ENCODE assay signal across 8 cellular contexts in the genomic region with DNA sequence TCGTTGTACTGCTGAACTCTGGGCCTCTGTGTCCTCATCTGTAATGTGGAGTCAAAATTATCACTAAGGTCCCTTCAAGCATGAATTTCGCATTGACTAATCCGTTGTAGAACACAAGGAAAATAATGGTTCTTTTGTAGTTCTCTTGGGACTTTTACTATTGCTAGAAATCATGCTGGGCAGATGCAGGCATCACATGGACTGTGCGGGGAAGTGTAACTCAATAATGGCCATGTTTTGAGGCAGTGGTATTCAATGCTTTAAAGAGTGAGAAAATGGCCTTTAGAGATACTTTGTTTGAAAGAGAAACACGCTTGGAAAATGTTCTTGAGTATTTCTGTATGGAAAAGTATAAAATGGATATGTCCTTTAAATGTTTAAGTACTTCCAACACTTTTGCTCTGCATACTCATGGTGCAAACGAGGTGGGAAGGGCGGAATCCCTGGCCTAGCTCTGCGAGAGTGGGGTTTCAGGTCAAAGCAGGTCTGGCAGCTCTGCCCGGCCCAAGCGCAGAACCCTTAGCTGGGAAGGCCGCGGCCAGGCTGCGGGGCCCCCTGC.
DNase-seq lines count a peak whose midpoint lies in the region; ATAC-seq and TF ChIP-seq lines count a peak whose summit lies in the region.

No MANE protein-coding gene starts in this region.

- CTCF ChIA-PET in A673 (lab: Charles Lee): no interaction called here

- H3K56ac ChIP-seq in mesendoderm (ENCODE audit: low read length): peak overlapping the region; percentile 85

- TF ChIP-seq CTCF in A673 (conservative IDR thresholded peaks at IDR 0.05; ENCODE audit: low read depth, low read length): no peak
- TF ChIP-seq CTCF in body of pancreas (IDR thresholded peaks at IDR 0.05): no peak

- no peak overlapping the region for H2BK5ac ChIP-seq in mesendoderm (ENCODE audit: low read length)

- 29 to 30% methylated on average over 13 of the region's 13 CpGs for WGBS in body of pancreas, 2 donors
- no CpG with 5 or more reads among the region's 13 CpGs for WGBS in mesendoderm (ENCODE audit: extremely low coverage, insufficient coverage, low lambda C conversion rate)
- WGBS in urinary bladder: 43% methylated on average over 13 of the region's 13 CpGs

- peak in 1 of 3 donors; percentile 1 for TF ChIP-seq POLR2A in body of pancreas (IDR thresholded peaks at IDR 0.05)

- H2BK120ac ChIP-seq in mesendoderm (ENCODE audit: low read depth, low read length): no peak overlapping the region

- ATAC-seq in GM19463 (IDR thresholded peaks at IDR 0.05; ENCODE audit: unreplicated experiment) (peak; percentile 20), body of pancreas (no peak), GM21360 (IDR thresholded peaks at IDR 0.05; ENCODE audit: unreplicated experiment) (no peak)

- H3K27me3 ChIP-seq in A673 (replicated peaks; ENCODE audit: insufficient read depth, low read depth, low read length, poor library complexity) (no peaks in the 10 kb centered on the region), body of pancreas (no peaks in the 10 kb centered on the region), mesendoderm (ENCODE audit: insufficient read depth, low read length, poor library complexity) (peaks cover 2% of the 10 kb centered on the region)

- POLR2A ChIA-PET in A673 (lab: Charles Lee; ENCODE audit: low non-redundant PET): interaction anchor here (0.6 kb wide), 1 partner anchor 8 kb away, joined by 3 read pairs; no protein-coding TSS in a partner anchor

- intact Hi-C loops in A673 (cut with micrococcal nuclease; ENCODE audit: unreplicated experiment): no loop called here
- intact Hi-C loops in body of pancreas (cut with DNase I): no loop called here

- H3K36me3 ChIP-seq in A673 (ENCODE audit: insufficient read depth, low read length, poor library complexity, severe bottlenecking): no peaks in the 10 kb centered on the region
- no peaks in the 10 kb centered on the region for H3K36me3 ChIP-seq in body of pancreas (replicated peaks in 1 of 2; ENCODE audit: insufficient read depth in 1 of 2, low read depth in 2 of 2)
- H3K36me3 ChIP-seq in mesendoderm (ENCODE audit: control insufficient read depth, insufficient read depth, low read length): no peaks in the 10 kb centered on the region
- H3K36me3 ChIP-seq in urinary bladder (ENCODE audit: insufficient read depth): no peaks in the 10 kb centered on the region

- no peaks in the 10 kb centered on the region for H3K79me2 ChIP-seq in mesendoderm (ENCODE audit: control insufficient read depth, insufficient read depth, low read length)

- H4K8ac ChIP-seq in mesendoderm (ENCODE audit: low read depth, low read length): no peak overlapping the region

- peak overlapping the region; percentile 86 for H3K4me2 ChIP-seq in mesendoderm (ENCODE audit: low read length)

- no peak overlapping the region for H2AK5ac ChIP-seq in mesendoderm (ENCODE audit: low read length)

- H3K9me3 ChIP-seq in A673 (ENCODE audit: low read depth, low read length, poor library complexity, severe bottlenecking) (no peaks in the 10 kb centered on the region), body of pancreas (no peaks in the 10 kb centered on the region)

- H3K79me1 ChIP-seq in mesendoderm (ENCODE audit: low read length): no peaks in the 10 kb centered on the region

- H4K5ac ChIP-seq in mesendoderm (ENCODE audit: low read length): no peak overlapping the region

- H3K18ac ChIP-seq in mesendoderm (ENCODE audit: low read length): no peak overlapping the region

- H3K27ac ChIP-seq in A673 (ENCODE audit: low read depth, low read length, poor library complexity, severe bottlenecking) (no peak overlapping the region), body of pancreas (peak overlapping the region; percentile 87 to 96 (median 92)), mesendoderm (ENCODE audit: low read depth, low read length) (no peak overlapping the region), urinary bladder (ENCODE audit: low read depth) (no peak overlapping the region)

- peak overlapping the region; percentile 58 for H3K4me3 ChIP-seq in A673 (ENCODE audit: low read depth, low read length, poor library complexity, severe bottlenecking)
- peak overlapping the region; percentile 24 to 63 for H3K4me3 ChIP-seq in body of pancreas
- H3K4me3 ChIP-seq in mesendoderm (ENCODE audit: low read length): no peak overlapping the region
- H3K4me3 ChIP-seq in urinary bladder (ENCODE audit: low read depth, low read length): peak overlapping the region; percentile 60

- H2BK15ac ChIP-seq in mesendoderm (replicated peaks; ENCODE audit: low read depth): no peak overlapping the region

- no TSS peak for BruUV-seq in A673 (replicated peaks; lab: Mats Ljungman, UMichigan)

- DNase-seq in A673 (ENCODE audit: low spot score) (peak; percentile 41), body of pancreas (no peak), mesendoderm (no peak), GF-D8 (lab: John Stamatoyannopoulos, UW) (no peak), NCI-H748 (lab: John Stamatoyannopoulos, UW; ENCODE audit: unreplicated experiment) (no peak)

- H3K23ac ChIP-seq in mesendoderm (ENCODE audit: low read length): no peak overlapping the region

- no peak overlapping the region for H3K4ac ChIP-seq in mesendoderm (ENCODE audit: low read depth, low read length)

- H3K4me1 ChIP-seq in A673 (ENCODE audit: insufficient read depth, low read length, poor library complexity, severe bottlenecking) (peaks cover 6% of the 10 kb centered on the region), body of pancreas (peaks cover 27% of the 10 kb centered on the region), mesendoderm (ENCODE audit: control insufficient read depth, low read depth, low read length) (peaks cover 3% of the 10 kb centered on the region), urinary bladder (ENCODE audit: insufficient read depth) (no peaks in the 10 kb centered on the region)

- H3K9ac ChIP-seq in mesendoderm (ENCODE audit: low read length): peak overlapping the region; percentile 67

Comparison
In these comparisons a context has a peak if more than half of its experiments do, and no peak if none do; other contexts are left out.
1. H3K27ac ChIP-seq: peak in body of pancreas (4 of 4); none in A673 (single experiment), mesendoderm (single experiment) and urinary bladder (single experiment).